ENCODE assay signal across 1 cellular context in the genomic region with DNA sequence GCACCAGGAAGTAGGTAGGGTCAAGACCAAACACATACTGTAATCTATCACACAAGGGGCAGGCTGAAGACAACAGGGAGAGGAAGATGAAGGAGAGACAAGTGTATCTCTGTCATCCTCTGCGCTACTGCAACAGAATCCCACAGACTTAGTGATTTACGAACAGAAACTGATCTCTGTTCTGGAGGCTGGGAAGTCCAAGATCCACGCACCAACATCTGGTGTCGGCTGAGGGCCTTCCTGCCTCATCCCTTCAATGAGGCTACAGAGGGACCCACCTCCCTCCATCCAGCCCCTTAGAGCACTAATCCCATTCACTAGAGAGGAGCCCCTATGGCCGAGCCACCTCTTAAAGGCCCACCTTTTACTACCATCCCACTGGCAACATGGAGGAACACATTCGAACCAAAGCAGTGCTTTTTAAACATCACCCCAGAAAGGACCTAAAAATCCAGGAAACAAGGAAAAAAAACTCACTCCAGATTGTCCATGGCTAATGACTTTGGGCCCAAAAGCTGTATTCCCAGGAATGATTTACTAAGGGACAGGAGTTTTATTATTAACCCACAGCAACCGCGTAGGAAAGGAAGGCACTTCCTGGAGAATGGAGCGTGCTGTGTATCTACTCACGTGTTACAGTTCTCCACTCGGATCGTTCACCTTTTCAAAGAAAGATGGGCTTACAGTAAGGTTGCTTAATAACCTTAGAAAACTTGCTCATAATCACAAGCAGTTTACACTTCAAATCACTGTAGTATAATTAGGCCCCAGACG.
TF ChIP-seq lines count a peak whose summit lies in the region.

No MANE protein-coding gene starts in this region.

TF ChIP-seq in HepG2, 621 proteins besides CTCF, POLR2A, EP300 and RAD21:
- TF ChIP-seq ELF1 (CRISPR knock-in tag; IDR thresholded peaks at IDR 0.05) (peak; percentile 61), SIN3A (IDR thresholded peaks at IDR 0.05; ENCODE audit: borderline replicate concordance, low read depth, low read length) (0 out of 2 replicates have a peak, but pooled peaks have one; percentile 50), SAP130 (CRISPR knock-in tag; IDR thresholded peaks at IDR 0.05; ENCODE audit: low read depth) (peak; percentile 32; the same call in 1 of the 2 replicates), RBFOX2 (IDR thresholded peaks at IDR 0.05; ENCODE audit: low read depth, low read length) (peak; percentile 45; the same call in 1 of the 2 replicates), ELF3 (CRISPR knock-in tag; IDR thresholded peaks at IDR 0.05) (peak; percentile 51; the same call in 1 of the 2 replicates), RFXANK (CRISPR knock-in tag; IDR thresholded peaks at IDR 0.05) (no peak), ZNF564 (CRISPR knock-in tag; IDR thresholded peaks at IDR 0.05) (peak; percentile 98), HOXD1 (CRISPR knock-in tag; IDR thresholded peaks at IDR 0.05) (no peak), ZNF616 (CRISPR knock-in tag; IDR thresholded peaks at IDR 0.05; ENCODE audit: low read depth) (no peak), BHLHE40 (IDR thresholded peaks at IDR 0.05; ENCODE audit: low read length) (peak; percentile 61)
- TF ChIP-seq, protein P1, sequence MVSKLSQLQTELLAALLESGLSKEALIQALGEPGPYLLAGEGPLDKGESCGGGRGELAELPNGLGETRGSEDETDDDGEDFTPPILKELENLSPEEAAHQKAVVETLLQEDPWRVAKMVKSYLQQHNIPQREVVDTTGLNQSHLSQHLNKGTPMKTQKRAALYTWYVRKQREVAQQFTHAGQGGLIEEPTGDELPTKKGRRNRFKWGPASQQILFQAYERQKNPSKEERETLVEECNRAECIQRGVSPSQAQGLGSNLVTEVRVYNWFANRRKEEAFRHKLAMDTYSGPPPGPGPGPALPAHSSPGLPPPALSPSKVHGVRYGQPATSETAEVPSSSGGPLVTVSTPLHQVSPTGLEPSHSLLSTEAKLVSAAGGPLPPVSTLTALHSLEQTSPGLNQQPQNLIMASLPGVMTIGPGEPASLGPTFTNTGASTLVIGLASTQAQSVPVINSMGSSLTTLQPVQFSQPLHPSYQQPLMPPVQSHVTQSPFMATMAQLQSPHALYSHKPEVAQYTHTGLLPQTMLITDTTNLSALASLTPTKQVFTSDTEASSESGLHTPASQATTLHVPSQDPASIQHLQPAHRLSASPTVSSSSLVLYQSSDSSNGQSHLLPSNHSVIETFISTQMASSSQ (IDR thresholded peaks at IDR 0.05; ENCODE audit: low read depth), result peak; percentile 22; the same call in 1 of the 2 replicates
- TF ChIP-seq, protein P1 (CRISPR knock-in tag; IDR thresholded peaks at IDR 0.05; ENCODE audit: borderline replicate concordance), result no peak
- TF ChIP-seq, protein P2, sequence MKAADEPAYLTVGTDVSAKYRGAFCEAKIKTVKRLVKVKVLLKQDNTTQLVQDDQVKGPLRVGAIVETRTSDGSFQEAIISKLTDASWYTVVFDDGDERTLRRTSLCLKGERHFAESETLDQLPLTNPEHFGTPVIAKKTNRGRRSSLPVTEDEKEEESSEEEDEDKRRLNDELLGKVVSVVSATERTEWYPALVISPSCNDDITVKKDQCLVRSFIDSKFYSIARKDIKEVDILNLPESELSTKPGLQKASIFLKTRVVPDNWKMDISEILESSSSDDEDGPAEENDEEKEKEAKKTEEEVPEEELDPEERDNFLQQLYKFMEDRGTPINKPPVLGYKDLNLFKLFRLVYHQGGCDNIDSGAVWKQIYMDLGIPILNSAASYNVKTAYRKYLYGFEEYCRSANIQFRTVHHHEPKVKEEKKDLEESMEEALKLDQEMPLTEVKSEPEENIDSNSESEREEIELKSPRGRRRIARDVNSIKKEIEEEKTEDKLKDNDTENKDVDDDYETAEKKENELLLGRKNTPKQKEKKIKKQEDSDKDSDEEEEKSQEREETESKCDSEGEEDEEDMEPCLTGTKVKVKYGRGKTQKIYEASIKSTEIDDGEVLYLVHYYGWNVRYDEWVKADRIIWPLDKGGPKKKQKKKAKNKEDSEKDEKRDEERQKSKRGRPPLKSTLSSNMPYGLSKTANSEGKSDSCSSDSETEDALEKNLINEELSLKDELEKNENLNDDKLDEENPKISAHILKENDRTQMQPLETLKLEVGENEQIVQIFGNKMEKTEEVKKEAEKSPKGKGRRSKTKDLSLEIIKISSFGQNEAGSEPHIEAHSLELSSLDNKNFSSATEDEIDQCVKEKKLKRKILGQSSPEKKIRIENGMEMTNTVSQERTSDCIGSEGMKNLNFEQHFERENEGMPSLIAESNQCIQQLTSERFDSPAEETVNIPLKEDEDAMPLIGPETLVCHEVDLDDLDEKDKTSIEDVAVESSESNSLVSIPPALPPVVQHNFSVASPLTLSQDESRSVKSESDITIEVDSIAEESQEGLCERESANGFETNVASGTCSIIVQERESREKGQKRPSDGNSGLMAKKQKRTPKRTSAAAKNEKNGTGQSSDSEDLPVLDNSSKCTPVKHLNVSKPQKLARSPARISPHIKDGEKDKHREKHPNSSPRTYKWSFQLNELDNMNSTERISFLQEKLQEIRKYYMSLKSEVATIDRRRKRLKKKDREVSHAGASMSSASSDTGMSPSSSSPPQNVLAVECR (CRISPR knock-in tag; IDR thresholded peaks at IDR 0.05; ENCODE audit: borderline replicate concordance), result peak; percentile 29; the same call in 1 of the 2 replicates
TF ChIP-seq in HepG2: peak in this region for 9.
